1 cellular context compared by ENCODE assay signal in genomic region chr13:45339867-45340266, GRCh38.
TF ChIP-seq lines count a peak whose summit lies in the region.

No MANE protein-coding gene starts in this region.

TF ChIP-seq in GM12878, 131 proteins besides CTCF, POLR2A, EP300 and RAD21 (continued from another document):
- TF ChIP-seq, protein P1, sequence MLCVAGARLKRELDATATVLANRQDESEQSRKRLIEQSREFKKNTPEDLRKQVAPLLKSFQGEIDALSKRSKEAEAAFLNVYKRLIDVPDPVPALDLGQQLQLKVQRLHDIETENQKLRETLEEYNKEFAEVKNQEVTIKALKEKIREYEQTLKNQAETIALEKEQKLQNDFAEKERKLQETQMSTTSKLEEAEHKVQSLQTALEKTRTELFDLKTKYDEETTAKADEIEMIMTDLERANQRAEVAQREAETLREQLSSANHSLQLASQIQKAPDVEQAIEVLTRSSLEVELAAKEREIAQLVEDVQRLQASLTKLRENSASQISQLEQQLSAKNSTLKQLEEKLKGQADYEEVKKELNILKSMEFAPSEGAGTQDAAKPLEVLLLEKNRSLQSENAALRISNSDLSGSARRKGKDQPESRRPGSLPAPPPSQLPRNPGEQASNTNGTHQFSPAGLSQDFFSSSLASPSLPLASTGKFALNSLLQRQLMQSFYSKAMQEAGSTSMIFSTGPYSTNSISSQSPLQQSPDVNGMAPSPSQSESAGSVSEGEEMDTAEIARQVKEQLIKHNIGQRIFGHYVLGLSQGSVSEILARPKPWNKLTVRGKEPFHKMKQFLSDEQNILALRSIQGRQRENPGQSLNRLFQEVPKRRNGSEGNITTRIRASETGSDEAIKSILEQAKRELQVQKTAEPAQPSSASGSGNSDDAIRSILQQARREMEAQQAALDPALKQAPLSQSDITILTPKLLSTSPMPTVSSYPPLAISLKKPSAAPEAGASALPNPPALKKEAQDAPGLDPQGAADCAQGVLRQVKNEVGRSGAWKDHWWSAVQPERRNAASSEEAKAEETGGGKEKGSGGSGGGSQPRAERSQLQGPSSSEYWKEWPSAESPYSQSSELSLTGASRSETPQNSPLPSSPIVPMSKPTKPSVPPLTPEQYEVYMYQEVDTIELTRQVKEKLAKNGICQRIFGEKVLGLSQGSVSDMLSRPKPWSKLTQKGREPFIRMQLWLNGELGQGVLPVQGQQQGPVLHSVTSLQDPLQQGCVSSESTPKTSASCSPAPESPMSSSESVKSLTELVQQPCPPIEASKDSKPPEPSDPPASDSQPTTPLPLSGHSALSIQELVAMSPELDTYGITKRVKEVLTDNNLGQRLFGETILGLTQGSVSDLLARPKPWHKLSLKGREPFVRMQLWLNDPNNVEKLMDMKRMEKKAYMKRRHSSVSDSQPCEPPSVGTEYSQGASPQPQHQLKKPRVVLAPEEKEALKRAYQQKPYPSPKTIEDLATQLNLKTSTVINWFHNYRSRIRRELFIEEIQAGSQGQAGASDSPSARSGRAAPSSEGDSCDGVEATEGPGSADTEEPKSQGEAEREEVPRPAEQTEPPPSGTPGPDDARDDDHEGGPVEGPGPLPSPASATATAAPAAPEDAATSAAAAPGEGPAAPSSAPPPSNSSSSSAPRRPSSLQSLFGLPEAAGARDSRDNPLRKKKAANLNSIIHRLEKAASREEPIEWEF (IDR thresholded peaks at IDR 0.05; ENCODE audit: insufficient replicate concordance, low read depth, low read length): no peak
- TF ChIP-seq USF1 (IDR thresholded peaks at IDR 0.05; ENCODE audit: borderline replicate concordance, extremely low read length, insufficient read depth, low read depth, low read length) (no peak), MYB (IDR thresholded peaks at IDR 0.05; ENCODE audit: borderline replicate concordance, low read depth, low read length) (no peak)
TF ChIP-seq in GM12878: peak in this region for 1.
